In the genomic region with DNA sequence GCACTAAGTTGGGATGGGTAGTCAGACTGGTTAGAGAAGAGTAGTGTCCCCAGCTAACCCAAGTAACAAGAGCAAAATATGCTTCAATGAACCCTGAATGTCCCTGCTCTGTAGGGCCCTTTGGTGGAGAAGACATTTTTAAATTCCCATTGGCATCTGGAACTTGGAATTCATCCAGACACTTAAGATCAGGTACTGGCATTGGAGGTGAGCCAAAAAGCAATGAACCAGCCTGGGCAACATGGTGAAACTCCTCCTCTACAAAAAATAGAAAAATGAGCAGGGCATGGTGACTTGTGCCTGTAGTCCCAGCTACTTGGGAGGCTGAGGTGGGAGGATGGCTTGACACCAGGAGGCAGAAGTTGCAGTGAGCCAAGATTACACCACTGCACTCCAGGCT, we compare ENCODE assay signal across 19 cellular contexts.
"Had no signal": no experiment of that assay in that cellular context is flagged by ENCODE, and none has a peak within 500 bp of the region (broad histone marks: within the 10 kb centered on the region; RNA-seq: fewer than 3 reads in every experiment).

No MANE protein-coding gene starts in this region.

- H3K4me3 Mint-ChIP-seq: dendritic cell treated with granulocyte-macrophage colony-stimulating factor and Interleukin-4, amounts not matched to agents 40 ng/mL and 50 ng/mL, for 4 days; effector memory CD8-positive, alpha-beta T cell; memory B cell; mesothelial cell of epicardium; natural killer cell treated with Interleukin-12 subunit alpha and Interleukin-12 subunit beta and Interleukin-15 and Interleukin-18, amount 100 ng/mL, for 72 hours; neural progenitor cell had no signal

- H3K9me3 Mint-ChIP-seq: dendritic cell treated with granulocyte-macrophage colony-stimulating factor and Interleukin-4, amounts not matched to agents 40 ng/mL and 50 ng/mL, for 4 days; effector memory CD8-positive, alpha-beta T cell; natural killer cell treated with Interleukin-12 subunit alpha and Interleukin-12 subunit beta and Interleukin-15 and Interleukin-18, amount 100 ng/mL, for 72 hours; neural progenitor cell had no signal

- H3K36me3 Mint-ChIP-seq: mesothelial cell of epicardium; natural killer cell treated with Interleukin-12 subunit alpha and Interleukin-12 subunit beta and Interleukin-15 and Interleukin-18, amount 100 ng/mL, for 72 hours; neural progenitor cell had no signal

- FAIRE-seq: islet of Langerhans had no signal

- H3K27ac Mint-ChIP-seq: dendritic cell treated with granulocyte-macrophage colony-stimulating factor and Interleukin-4, amounts not matched to agents 40 ng/mL and 50 ng/mL, for 4 days; effector memory CD8-positive, alpha-beta T cell; memory B cell; mesothelial cell of epicardium; natural killer cell treated with Interleukin-12 subunit alpha and Interleukin-12 subunit beta and Interleukin-15 and Interleukin-18, amount 100 ng/mL, for 72 hours; neural progenitor cell had no signal

- H3K4me1 Mint-ChIP-seq: memory B cell, mesothelial cell of epicardium, neural progenitor cell had no signal

- DNase-seq: effector memory CD8-positive, alpha-beta T cell; gastrocnemius medialis; heart right ventricle; hypothalamus; kidney glomerular epithelial cell; nucleus accumbens; ovary; right cardiac atrium; stimulated activated CD4-positive, alpha-beta T cell treated with anti-CD3 and anti-CD28 coated beads, Interleukin-2, amount 100 ng/mL, for 48 hours; stimulated activated naive CD8-positive, alpha-beta T cell treated with anti-CD3 and anti-CD28 coated beads, Interleukin-15, Interleukin-2, amounts not matched to agents 100 U/mL and 50 U/mL, for 24 hours; tibial artery; upper lobe of left lung; uterus had no signal
